In genomic region chr2:140604096-140604495, GRCh38 we compare ENCODE assay signal across 19 cellular contexts.
"Had no signal": no experiment of that assay in that cellular context is flagged by ENCODE, and none has a peak within 500 bp of the region (broad histone marks: within the 10 kb centered on the region; RNA-seq: fewer than 3 reads in every experiment).

No MANE protein-coding gene starts in this region.

- H3K4me1 ChIP-seq: esophagus muscularis mucosa, sigmoid colon had no signal

- ATAC-seq: activated CD8-positive, alpha-beta T cell treated with anti-CD3 and anti-CD28 coated beads, Interleukin-2, amount 10 ng/mL, durations not matched to agents 7 days and 5 days; activated naive CD4-positive, alpha-beta T cell treated with anti-CD3 and anti-CD28 coated beads, Interleukin-2, amount 50 U/mL, for 72 hours; left ventricle myocardium superior; mucosa of descending colon; naive thymus-derived CD4-positive, alpha-beta T cell had no signal

- H3K9me3 ChIP-seq: esophagus muscularis mucosa, mucosa of descending colon, ovary, sigmoid colon had no signal

- H3K27me3 ChIP-seq: dorsolateral prefrontal cortex, esophagus muscularis mucosa, ovary, sigmoid colon had no signal

- H3K4me3 ChIP-seq: dorsolateral prefrontal cortex, esophagus muscularis mucosa, mucosa of descending colon, ovary, sigmoid colon had no signal

- H3K36me3 ChIP-seq: esophagus muscularis mucosa, ovary, sigmoid colon had no signal

- DNase-seq: activated B cell treated with CpG ODN at 0.5 μM for 24 hours; activated CD4-positive, alpha-beta T cell treated with anti-CD3 and anti-CD28 coated beads, Interleukin-2, amount 10 ng/mL, durations not matched to agents 24 days and 14 days; activated CD8-positive, alpha-beta memory T cell treated with anti-CD3 and anti-CD28 coated beads, Interleukin-2, amount 50 U/mL, for 4 hours; activated CD8-positive, alpha-beta T cell treated with anti-CD3 and anti-CD28 coated beads, Interleukin-2, amount 10 ng/mL, durations not matched to agents 7 days and 5 days; activated effector memory CD4-positive, alpha-beta T cell treated with anti-CD3 and anti-CD28 coated beads, Interleukin-2, amount 50 U/mL, for 16 hours; activated T-cell treated with anti-CD3 and anti-CD28 coated beads, Interleukin-2, amount 50 U/mL, for 48 hours; amniotic stem cell; dorsolateral prefrontal cortex; hypothalamus; kidney glomerular epithelial cell; left ventricle myocardium superior; mucosa of descending colon; naive thymus-derived CD4-positive, alpha-beta T cell; ovary; sigmoid colon; stimulated activated CD4-positive, alpha-beta T cell treated with anti-CD3 and anti-CD28 coated beads, Interleukin-2, amount 100 ng/mL, for 24 hours; T-helper 2 cell had no signal

- H3K27ac ChIP-seq: dorsolateral prefrontal cortex, esophagus muscularis mucosa, ovary, sigmoid colon had no signal
